ENCODE assay signal across 10 cellular contexts in genomic region chr1:6459850-6460265, GRCh38. TPM values are rescaled to one million over a fixed set of nuclear protein-coding genes. Genes with fewer than 3 reads are reported as not detected.
DNase-seq lines count a peak whose midpoint lies in the region; ATAC-seq lines count a peak whose summit lies in the region.
"Had no signal": no experiment of that assay in that cellular context is flagged by ENCODE, and none has a peak within 500 bp of the region (broad histone marks: within the 10 kb centered on the region; RNA-seq: fewer than 3 reads in every experiment).

No MANE protein-coding gene starts in this region.

- H3K4me3 ChIP-seq in trophoblast cell (ENCODE audit: low read depth, low read length): peak overlapping the region; percentile 25

- H3K79me1 ChIP-seq in trophoblast cell (ENCODE audit: low read length): no peaks in the 10 kb centered on the region

- no peak for ATAC-seq in GM21423 (IDR thresholded peaks at IDR 0.05; ENCODE audit: unreplicated experiment)

- H3K27me3 ChIP-seq in trophoblast cell (ENCODE audit: insufficient read depth, low read length): no peaks in the 10 kb centered on the region

- H3K4me2 ChIP-seq in trophoblast cell (ENCODE audit: low read length): no peak overlapping the region

- peak overlapping the region; percentile 17; the same call in 1 of the 2 replicates for H3K9ac ChIP-seq in ES-I3 (ENCODE audit: low read depth, low read length)
- H3K9ac ChIP-seq in trophoblast cell (ENCODE audit: low read length): no peak overlapping the region

- peak; percentile 66 for DNase-seq in T-helper 9 cell
- peak; percentile 43 for DNase-seq in astrocyte of the hippocampus (ENCODE audit: low read depth, low spot score)
- no peak for DNase-seq in trophoblast cell
- DNase-seq in NCI-H2107 treated with DMSO at 0.1 percent for 48 hours (lab: John Stamatoyannopoulos, UW; ENCODE audit: unreplicated experiment): no peak
- DNase-seq in DMS79 (lab: John Stamatoyannopoulos, UW): no peak
- DNase-seq in NCI-H187 (lab: John Stamatoyannopoulos, UW): no peak
- DNase-seq: COR-L47, NCI-H446 treated with DMSO at 0.1 percent for 48 hours had no signal

- no peak overlapping the region for H2AK5ac ChIP-seq in trophoblast cell (ENCODE audit: low read length)

- H4K12ac ChIP-seq in trophoblast cell (ENCODE audit: low read depth, low read length): no peak overlapping the region

- H3K18ac ChIP-seq in trophoblast cell (ENCODE audit: low read length): no peak overlapping the region

- H4K91ac ChIP-seq in trophoblast cell (ENCODE audit: low read depth, low read length): no peak overlapping the region

- H4K8ac ChIP-seq in trophoblast cell (ENCODE audit: low read depth, low read length): no peak overlapping the region

- peaks cover 3% of the 10 kb centered on the region; the same call in 1 of the 2 replicates for H3K4me1 ChIP-seq in ES-I3 (ENCODE audit: insufficient read depth, low read length)
- H3K4me1 ChIP-seq in trophoblast cell (ENCODE audit: control insufficient read depth in 1 of 2, insufficient read depth in 2 of 2, low read length in 2 of 2): no peaks in the 10 kb centered on the region

- no peaks in the 10 kb centered on the region for H3K79me2 ChIP-seq in trophoblast cell (ENCODE audit: control insufficient read depth, insufficient read depth, low read length, poor library complexity)

- no peak overlapping the region for H2BK5ac ChIP-seq in trophoblast cell (ENCODE audit: low read depth, low read length, poor library complexity)

- H3K36me3 ChIP-seq in ES-I3 (ENCODE audit: insufficient read depth, low read length) (no peaks in the 10 kb centered on the region; the same call in 1 of the 2 replicates), trophoblast cell (ENCODE audit: control insufficient read depth in 1 of 2, insufficient read depth in 2 of 2, low read length in 2 of 2) (peaks cover 32 to 37% of the 10 kb centered on the region in 2 experiments)

- no peak overlapping the region for H2BK12ac ChIP-seq in trophoblast cell (ENCODE audit: low read length)

- no peak overlapping the region for H3K27ac ChIP-seq in trophoblast cell (ENCODE audit: low read depth, low read length)

- no peak overlapping the region for H2AFZ ChIP-seq in trophoblast cell (ENCODE audit: insufficient read depth, low read length, poor library complexity)

- H2BK120ac ChIP-seq in trophoblast cell (ENCODE audit: insufficient read depth, low read length, poor library complexity): no peak overlapping the region

- H3K9me3 ChIP-seq in ES-I3 (ENCODE audit: control insufficient read depth, insufficient read depth, low read length) (no peaks in the 10 kb centered on the region), trophoblast cell (ENCODE audit: insufficient read depth, low read depth, low read length) (peaks cover 2% of the 10 kb centered on the region)

- WGBS in trophoblast cell (ENCODE audit: extremely low coverage, insufficient coverage, insufficient read length): no CpG with 5 or more reads among the region's 18 CpGs

- no peak overlapping the region for H3K4ac ChIP-seq in trophoblast cell (ENCODE audit: low read depth, low read length)

- H3K23ac ChIP-seq in trophoblast cell (ENCODE audit: low read length): no peak overlapping the region

- no peak overlapping the region for H3K14ac ChIP-seq in trophoblast cell (ENCODE audit: low read length)

RNA-seq across cellular contexts. Expression of gene TNFRSF25, which starts 6.1 kb away (rescaled TPM):
- polyA plus RNA-seq in trophoblast cell (2013): 22.6 and 23.0 TPM in 2 replicates

RNA-seq across cellular contexts. Expression of gene PLEKHG5, which starts 31.6 kb away (rescaled TPM):
- polyA plus RNA-seq in trophoblast cell (2013): 31.1 and 31.3 TPM in 2 replicates

RNA-seq across cellular contexts. Expression of gene ESPN, which starts 35.3 kb away (rescaled TPM):
- 5.8 and 6.9 TPM in 2 replicates for polyA plus RNA-seq in trophoblast cell (2013)

RNA-seq across cellular contexts. Expression of gene HES2, which starts 40.1 kb away (rescaled TPM):
- 33.7 and 41.0 TPM in 2 replicates for polyA plus RNA-seq in trophoblast cell (2013)

Comparison
In these comparisons a context has a peak if more than half of its experiments do, and no peak if none do; other contexts are left out.
1. DNase-seq: peak in T-helper 9 cell (single experiment) and astrocyte of the hippocampus (single experiment); none in trophoblast cell (0 of 2), NCI-H2107 treated with DMSO at 0.1 percent for 48 hours (single experiment), DMS79 (single experiment) and NCI-H187 (0 of 2).